ENCODE assay signal across 15 cellular contexts in genomic region chr2:221999702-222000101, GRCh38.
A peak's percentile ranks its signal among the peaks of the same experiment; 100 is the strongest.
DNase-seq lines count a peak whose midpoint lies in the region; ATAC-seq and TF ChIP-seq lines count a peak whose summit lies in the region.
"Had no signal": no experiment of that assay in that cellular context is flagged by ENCODE, and none has a peak within 500 bp of the region (broad histone marks: within the 10 kb centered on the region; RNA-seq: fewer than 3 reads in every experiment).

No MANE protein-coding gene starts in this region.

- 0 out of 2 replicates have a peak, but pooled peaks cover 2% of the 10 kb centered on the region for H3K36me3 ChIP-seq in SJCRH30

- no peak overlapping the region for H3K4me3 ChIP-seq in SJCRH30
- H3K4me3 ChIP-seq in fibroblast of mammary gland (ENCODE audit: control insufficient read depth, low read depth, low read length), result no peak overlapping the region
- H3K4me3 ChIP-seq in skeletal muscle cell (ENCODE audit: low read depth, low read length), result no peak overlapping the region
- H3K4me3 ChIP-seq: lung had no signal

- peaks cover 44% of the 10 kb centered on the region for H3K4me1 ChIP-seq in SJCRH30

- ATAC-seq in GM19324 (IDR thresholded peaks at IDR 0.05; ENCODE audit: low FRiP score, unreplicated experiment) (no peak), left lobe of liver (no peak)
- ATAC-seq: activated CD4-positive, CD25-positive, alpha-beta regulatory T cell treated with anti-CD3 and anti-CD28 coated beads, Interleukin-2, amount 50 U/mL, for 24 hours; activated naive CD4-positive, alpha-beta T cell treated with anti-CD3 and anti-CD28 coated beads, Interleukin-2, amount 50 U/mL, for 72 hours had no signal

- peak overlapping the region; percentile 18 for H3K27ac ChIP-seq in SJCRH30

- no peak for TF ChIP-seq CTCF in fibroblast of mammary gland (conservative IDR thresholded peaks at IDR 0.05; ENCODE audit: control insufficient read depth, insufficient read depth, low read depth, low read length)

- H3K27me3 ChIP-seq in SJCRH30, result no peaks in the 10 kb centered on the region

- peaks cover 3% of the 10 kb centered on the region; the same call in 1 of the 2 replicates for H3K9me3 ChIP-seq in SJCRH30 (replicated peaks)

- DNase-seq in NCI-H510A treated with DMSO at 0.1 percent for 48 hours (lab: John Stamatoyannopoulos, UW), result peak; percentile 12
- DNase-seq in NCI-H510A (lab: John Stamatoyannopoulos, UW), result no peak
- DNase-seq in SJCRH30, result peak in 1 of 2 experiments; percentile 11
- DNase-seq in fibroblast of mammary gland (ENCODE audit: low read depth), result peak; percentile 93
- peak; percentile 32 for DNase-seq in skeletal muscle cell (ENCODE audit: low read depth)
- DNase-seq in DMS153 (lab: John Stamatoyannopoulos, UW), result no peak
- DNase-seq in left lobe of liver (ENCODE audit: low spot score), result no peak
- DNase-seq: activated CD8-positive, alpha-beta memory T cell treated with anti-CD3 and anti-CD28 coated beads, Interleukin-2, amount 50 U/mL, for 48 hours; COR-L47; occipital lobe; substantia nigra had no signal

Comparison
In these comparisons a context has a peak if more than half of its experiments do, and no peak if none do; other contexts are left out.
1. DNase-seq: peak in NCI-H510A treated with DMSO at 0.1 percent for 48 hours (single experiment), fibroblast of mammary gland (single experiment) and skeletal muscle cell (single experiment); none in NCI-H510A (single experiment), DMS153 (single experiment) and left lobe of liver (single experiment).